11 cellular contexts compared by ENCODE assay signal in genomic region chr9:124652203-124652992, GRCh38.
DNase-seq lines count a peak whose midpoint lies in the region; ATAC-seq and TF ChIP-seq lines count a peak whose summit lies in the region.
"Had no signal": no experiment of that assay in that cellular context is flagged by ENCODE, and none has a peak within 500 bp of the region (broad histone marks: within the 10 kb centered on the region; RNA-seq: fewer than 3 reads in every experiment).

No MANE protein-coding gene starts in this region.

- peaks cover 44% of the 10 kb centered on the region for H3K4me1 Mint-ChIP-seq in HFFc6 (ENCODE audit: low read depth)
- H3K4me1 Mint-ChIP-seq in glutamatergic neuron (ENCODE audit: low read depth, unreplicated experiment), result peaks cover 8% of the 10 kb centered on the region
- no peaks in the 10 kb centered on the region for H3K4me1 Mint-ChIP-seq in activated CD4-positive, alpha-beta memory T cell treated with anti-CD3 and anti-CD28 coated beads for 36 hours (ENCODE audit: low read depth)
- H3K4me1 Mint-ChIP-seq: IgD-negative memory B cell had no signal

- peak overlapping the region; percentile 74 for H3K4me3 Mint-ChIP-seq in HFFc6
- H3K4me3 Mint-ChIP-seq in glutamatergic neuron (ENCODE audit: unreplicated experiment), result no peak overlapping the region
- no peak overlapping the region for H3K4me3 Mint-ChIP-seq in activated CD4-positive, alpha-beta memory T cell treated with anti-CD3 and anti-CD28 coated beads for 36 hours
- H3K4me3 Mint-ChIP-seq: IgD-negative memory B cell, naive B cell had no signal

- H2AFZ ChIP-seq in smooth muscle cell (ENCODE audit: low read depth), result no peak overlapping the region

- H3K36me3 ChIP-seq in adipocyte (ENCODE audit: control insufficient read depth, insufficient read depth, low read length, severe bottlenecking) (no peaks in the 10 kb centered on the region), smooth muscle cell (ENCODE audit: low read depth) (no peaks in the 10 kb centered on the region)

- peaks cover 23% of the 10 kb centered on the region for H3K4me1 ChIP-seq in adipocyte (ENCODE audit: control insufficient read depth, insufficient read depth, low read length)
- peaks cover 9% of the 10 kb centered on the region for H3K4me1 ChIP-seq in smooth muscle cell (ENCODE audit: low read depth)

- WGBS in smooth muscle cell (ENCODE audit: low lambda C conversion rate), result 45% methylated on average over 3 of the region's 3 CpGs

- H3K27ac Mint-ChIP-seq in HFFc6, result peak overlapping the region; percentile 94
- peak overlapping the region; percentile 56 for H3K27ac Mint-ChIP-seq in glutamatergic neuron (ENCODE audit: unreplicated experiment)
- H3K27ac Mint-ChIP-seq in activated CD4-positive, alpha-beta memory T cell treated with anti-CD3 and anti-CD28 coated beads for 36 hours, result no peak overlapping the region
- H3K27ac Mint-ChIP-seq: IgD-negative memory B cell had no signal

- TF ChIP-seq CTCF in HFFc6 (IDR thresholded peaks at IDR 0.05) (no peak), glutamatergic neuron (IDR thresholded peaks at IDR 0.05; ENCODE audit: partially characterized antibody, unreplicated experiment) (no peak), smooth muscle cell (IDR thresholded peaks at IDR 0.05; ENCODE audit: borderline replicate concordance, insufficient read depth, poor library complexity, severe bottlenecking) (no peak)

- H4K20me1 ChIP-seq in smooth muscle cell (ENCODE audit: low read depth), result no peaks in the 10 kb centered on the region

- H3K9ac ChIP-seq in adipocyte (ENCODE audit: low read length), result no peak overlapping the region
- peak overlapping the region; percentile 32 for H3K9ac ChIP-seq in smooth muscle cell (ENCODE audit: low read depth)

- peak; percentile 98 for DNase-seq in HFFc6
- DNase-seq in adipocyte (ENCODE audit: low read depth), result peak; percentile 85
- no peak for DNase-seq in glutamatergic neuron
- DNase-seq in smooth muscle cell (lab: John Stamatoyannopoulos, UW; ENCODE audit: unreplicated experiment), result no peak
- no peak for DNase-seq in NCI-H2081 (lab: John Stamatoyannopoulos, UW)
- DNase-seq in stimulated activated naive CD8-positive, alpha-beta T cell treated with anti-CD3 and anti-CD28 coated beads, Interleukin-15, Interleukin-2, amounts not matched to agents 100 U/mL and 50 U/mL, for 24 hours, result no peak
- no peak for DNase-seq in activated CD4-positive, alpha-beta memory T cell treated with anti-CD3 and anti-CD28 coated beads for 36 hours
- DNase-seq: GOT3, naive B cell, RPMI8226 had no signal

- H3K4me2 ChIP-seq in smooth muscle cell, result no peak overlapping the region

- H3K27ac ChIP-seq in smooth muscle cell (ENCODE audit: low read depth), result peak overlapping the region; percentile 82

- CTCF ChIA-PET in activated CD4-positive, alpha-beta memory T cell treated with anti-CD3 and anti-CD28 coated beads for 36 hours (lab: Charles Lee), result interaction anchor here (0.9 kb wide), 1 partner anchor 10 kb away, joined by 4 read pairs; no protein-coding TSS in a partner anchor

- no peaks in the 10 kb centered on the region; the same call in 1 of the 2 replicates for H3K36me3 Mint-ChIP-seq in HFFc6 (ENCODE audit: low read depth)
- no peaks in the 10 kb centered on the region for H3K36me3 Mint-ChIP-seq in glutamatergic neuron (ENCODE audit: unreplicated experiment)
- H3K36me3 Mint-ChIP-seq in activated CD4-positive, alpha-beta memory T cell treated with anti-CD3 and anti-CD28 coated beads for 36 hours, result no peaks in the 10 kb centered on the region
- H3K36me3 Mint-ChIP-seq: naive B cell had no signal

- no peak for ATAC-seq in stimulated activated naive CD8-positive, alpha-beta T cell treated with anti-CD3 and anti-CD28 coated beads, Interleukin-15, Interleukin-2, amounts not matched to agents 100 U/mL and 50 U/mL, for 24 hours

- H3K4me3 ChIP-seq in adipocyte (ENCODE audit: low read length), result no peak overlapping the region
- H3K4me3 ChIP-seq in smooth muscle cell, result no peak overlapping the region

- H3K9me3 Mint-ChIP-seq in HFFc6, result no peaks in the 10 kb centered on the region
- no peaks in the 10 kb centered on the region for H3K9me3 Mint-ChIP-seq in glutamatergic neuron (ENCODE audit: unreplicated experiment)
- no peaks in the 10 kb centered on the region for H3K9me3 Mint-ChIP-seq in activated CD4-positive, alpha-beta memory T cell treated with anti-CD3 and anti-CD28 coated beads for 36 hours
- H3K9me3 Mint-ChIP-seq: IgD-negative memory B cell, naive B cell had no signal

- H3K79me2 ChIP-seq in smooth muscle cell (ENCODE audit: low read depth), result no peaks in the 10 kb centered on the region

- peaks cover 6% of the 10 kb centered on the region for H3F3A ChIP-seq in smooth muscle cell (ENCODE audit: low read depth)

- H3K27me3 Mint-ChIP-seq in HFFc6 (ENCODE audit: insufficient read depth) (peaks cover 4% of the 10 kb centered on the region), glutamatergic neuron (ENCODE audit: unreplicated experiment) (no peaks in the 10 kb centered on the region)
- H3K27me3 Mint-ChIP-seq in activated CD4-positive, alpha-beta memory T cell treated with anti-CD3 and anti-CD28 coated beads for 36 hours, result no peaks in the 10 kb centered on the region
- H3K27me3 Mint-ChIP-seq: IgD-negative memory B cell, naive B cell had no signal

- intact Hi-C loops in activated CD4-positive, alpha-beta memory T cell treated with anti-CD3 and anti-CD28 coated beads for 36 hours (cut with micrococcal nuclease), result no loop called here

- POLR2A ChIA-PET in activated CD4-positive, alpha-beta memory T cell treated with anti-CD3 and anti-CD28 coated beads for 36 hours (lab: Charles Lee), result no interaction called here

- H3K27me3 ChIP-seq in adipocyte (replicated peaks; ENCODE audit: control insufficient read depth, insufficient read depth, low read length) (no peaks in the 10 kb centered on the region), smooth muscle cell (ENCODE audit: low read depth) (no peaks in the 10 kb centered on the region)

- H3K9me3 ChIP-seq in adipocyte (ENCODE audit: control insufficient read depth, low read length) (no peaks in the 10 kb centered on the region), smooth muscle cell (replicated peaks; ENCODE audit: low read depth) (no peaks in the 10 kb centered on the region)

Comparison
In these comparisons a context has a peak if more than half of its experiments do, and no peak if none do; other contexts are left out.
1. DNase-seq: peak in HFFc6 (single experiment) and adipocyte (single experiment); none in glutamatergic neuron (single experiment), smooth muscle cell (single experiment), NCI-H2081 (0 of 2), stimulated activated naive CD8-positive, alpha-beta T cell treated with anti-CD3 and anti-CD28 coated beads, Interleukin-15, Interleukin-2, amounts not matched to agents 100 U/mL and 50 U/mL, for 24 hours (single experiment) and activated CD4-positive, alpha-beta memory T cell treated with anti-CD3 and anti-CD28 coated beads for 36 hours (single experiment).